Comparison of ENCODE assay signal across 20 cellular contexts in the genomic region with DNA sequence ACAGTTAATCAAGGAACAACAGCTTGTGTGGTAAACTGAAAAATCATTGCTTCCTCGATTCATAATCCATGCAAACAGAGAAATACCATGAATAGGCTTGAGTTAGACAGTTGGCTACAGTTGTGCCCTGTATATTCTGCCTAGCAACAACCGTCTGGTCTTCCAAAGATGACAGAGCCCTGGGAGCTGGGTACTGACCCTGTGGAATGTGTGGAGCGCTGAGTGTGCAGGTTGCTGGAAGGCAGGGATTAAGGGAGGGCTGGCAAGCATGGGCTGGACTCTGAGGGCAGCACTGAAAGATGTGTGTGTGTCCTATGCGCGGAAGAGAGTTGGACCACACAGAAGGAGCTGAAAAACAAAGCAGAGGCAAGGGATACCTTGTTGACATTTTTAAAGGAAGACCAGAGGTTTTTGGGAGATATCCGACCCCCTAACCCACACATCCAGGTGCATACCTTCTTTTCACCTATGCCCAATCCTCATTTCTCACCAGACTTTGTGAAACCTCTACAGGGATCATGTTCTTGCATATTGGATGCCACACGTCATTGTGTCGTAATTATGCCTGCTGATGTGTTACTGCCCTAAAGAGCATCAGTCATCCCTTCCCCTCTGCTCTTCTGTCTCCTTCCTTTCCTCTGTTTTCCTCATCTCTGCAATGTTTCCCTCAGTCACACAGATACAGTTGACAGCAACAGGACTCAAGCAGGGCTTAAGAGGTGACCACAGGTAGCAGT. TPM values are rescaled to one million over a fixed set of nuclear protein-coding genes. Genes with fewer than 3 reads are reported as not detected.
DNase-seq lines count a peak whose midpoint lies in the region; ATAC-seq and TF ChIP-seq lines count a peak whose summit lies in the region.
"Had no signal": no experiment of that assay in that cellular context is flagged by ENCODE, and none has a peak within 500 bp of the region (broad histone marks: within the 10 kb centered on the region; RNA-seq: fewer than 3 reads in every experiment).

No MANE protein-coding gene starts in this region.

- H3K4me3 ChIP-seq in H7 (ENCODE audit: insufficient read depth, low read depth, low read length) (no peak overlapping the region), PC-3 (ENCODE audit: low read length) (no peak overlapping the region), neuronal stem cell (ENCODE audit: low read length in 2 of 2) (no peak overlapping the region)
- H3K4me3 ChIP-seq: GM23248, vagina had no signal

- no peak overlapping the region for H2BK120ac ChIP-seq in neuronal stem cell (ENCODE audit: low read depth, low read length)

- intact Hi-C loops in PC-3 (cut with micrococcal nuclease) = no loop called here
- intact Hi-C loops in CD4-positive, alpha-beta T cell (cut with DNase I, micrococcal nuclease) = no loop called here

- H3K18ac ChIP-seq in neuronal stem cell (ENCODE audit: low read length) = no peak overlapping the region

- H3K79me2 ChIP-seq in PC-3 (ENCODE audit: low read length) = no peaks in the 10 kb centered on the region

- no peaks in the 10 kb centered on the region for H3K9me3 ChIP-seq in PC-3 (ENCODE audit: low read length)
- H3K9me3 ChIP-seq in neuronal stem cell (replicated peaks in 1 of 2; ENCODE audit: control insufficient read depth in 2 of 2, insufficient read depth in 1 of 2, low read depth in 1 of 2, low read length in 2 of 2) = peaks cover 0 to 1% of the 10 kb centered on the region in 2 donors
- no peaks in the 10 kb centered on the region for H3K9me3 ChIP-seq in CD4-positive, alpha-beta T cell (ENCODE audit: control insufficient read depth, low read length)
- H3K9me3 ChIP-seq: vagina had no signal

- no peaks in the 10 kb centered on the region for H3K36me3 ChIP-seq in H7 (replicated peaks; ENCODE audit: control insufficient read depth, insufficient read depth, low read length)
- no peaks in the 10 kb centered on the region for H3K36me3 ChIP-seq in PC-3 (ENCODE audit: low read depth, low read length)
- no peaks in the 10 kb centered on the region for H3K36me3 ChIP-seq in neuronal stem cell (replicated peaks in 1 of 2; ENCODE audit: control insufficient read depth in 2 of 2, insufficient read depth in 2 of 2, low read length in 2 of 2)
- H3K36me3 ChIP-seq: vagina had no signal

- H2BK12ac ChIP-seq in neuronal stem cell (ENCODE audit: low read length) = no peak overlapping the region

- TF ChIP-seq CTCF in PC-3 (conservative IDR thresholded peaks at IDR 0.05; ENCODE audit: low read depth, low read length) (no peak), foreskin keratinocyte (conservative IDR thresholded peaks at IDR 0.05) (no peak)
- TF ChIP-seq CTCF in CD4-positive, alpha-beta T cell (IDR thresholded peaks at IDR 0.05) = no peak

- H3K9ac ChIP-seq in PC-3 (ENCODE audit: low read length) = no peak overlapping the region
- H3K9ac ChIP-seq in neuronal stem cell (ENCODE audit: low read depth, low read length, poor library complexity) = no peak overlapping the region
- H3K9ac ChIP-seq: GM23248 had no signal

- H4K8ac ChIP-seq in neuronal stem cell (ENCODE audit: low read depth, low read length) = no peak overlapping the region

- CTCF ChIA-PET in PC-3 (lab: Charles Lee) = no interaction called here
- CTCF ChIA-PET in CD4-positive, alpha-beta T cell (lab: Charles Lee) = no interaction called here

- no peaks in the 10 kb centered on the region for H4K20me1 ChIP-seq in PC-3 (ENCODE audit: low read length)

- ATAC-seq in PC-3 (no peak; the same call in 1 of the 2 replicates), foreskin keratinocyte (peak; percentile 77), HG02610 (IDR thresholded peaks at IDR 0.05; ENCODE audit: unreplicated experiment) (no peak), GM21367 (IDR thresholded peaks at IDR 0.05; ENCODE audit: unreplicated experiment) (no peak)
- ATAC-seq in activated CD4-positive, CD25-positive, alpha-beta regulatory T cell treated with anti-CD3 and anti-CD28 coated beads, Interleukin-2, amount 50 U/mL, for 24 hours = no peak
- ATAC-seq in CD4-positive, alpha-beta T cell (ENCODE audit: poor library complexity) = no peak
- ATAC-seq: activated CD8-positive, alpha-beta memory T cell treated with anti-CD3 and anti-CD28 coated beads, Interleukin-2, amount 10 ng/mL, durations not matched to agents 7 days and 5 days had no signal

- no peaks in the 10 kb centered on the region for H3K27me3 ChIP-seq in H7 (ENCODE audit: control insufficient read depth, insufficient read depth, low read length)
- no peaks in the 10 kb centered on the region for H3K27me3 ChIP-seq in PC-3 (ENCODE audit: low read length)
- peaks cover 8% of the 10 kb centered on the region for H3K27me3 ChIP-seq in foreskin keratinocyte
- no peaks in the 10 kb centered on the region for H3K27me3 ChIP-seq in neuronal stem cell (ENCODE audit: control insufficient read depth in 3 of 3, insufficient read depth in 3 of 3, low read depth in 1 of 3, low read length in 3 of 3)
- H3K27me3 ChIP-seq in CD4-positive, alpha-beta T cell (ENCODE audit: control insufficient read depth, insufficient read depth, low read length) = no peaks in the 10 kb centered on the region
- H3K27me3 ChIP-seq: vagina had no signal

- no peaks in the 10 kb centered on the region for H3K4me1 Mint-ChIP-seq in CD4-positive, alpha-beta T cell (ENCODE audit: low read depth)
- H3K4me1 Mint-ChIP-seq: activated CD8-positive, alpha-beta memory T cell treated with anti-CD3 and anti-CD28 coated beads, Interleukin-2, amount 10 ng/mL, durations not matched to agents 7 days and 5 days had no signal

- no peak overlapping the region for H2BK15ac ChIP-seq in neuronal stem cell (ENCODE audit: low read length)

- no peak overlapping the region for H3K4me3 Mint-ChIP-seq in CD4-positive, alpha-beta T cell
- H3K4me3 Mint-ChIP-seq: activated CD8-positive, alpha-beta memory T cell treated with anti-CD3 and anti-CD28 coated beads, Interleukin-2, amount 10 ng/mL, durations not matched to agents 7 days and 5 days; stimulated activated naive CD8-positive, alpha-beta T cell treated with anti-CD3 and anti-CD28 coated beads, Interleukin-15, Interleukin-2, amounts not matched to agents 100 ng/mL and 50 ng/mL, for 24 hours had no signal

- H3K4me1 ChIP-seq in PC-3 (ENCODE audit: insufficient read depth, low read length) = no peaks in the 10 kb centered on the region
- no peaks in the 10 kb centered on the region for H3K4me1 ChIP-seq in foreskin keratinocyte
- peaks cover 0 to 5% of the 10 kb centered on the region in 2 donors for H3K4me1 ChIP-seq in neuronal stem cell (ENCODE audit: control insufficient read depth in 2 of 2, insufficient read depth in 1 of 2, low read depth in 1 of 2, low read length in 2 of 2)
- H3K4me1 ChIP-seq: vagina had no signal

- H2BK5ac ChIP-seq in neuronal stem cell (ENCODE audit: low read length) = no peak overlapping the region

- H4K91ac ChIP-seq in neuronal stem cell (ENCODE audit: low read depth, low read length, poor library complexity) = no peak overlapping the region

- POLR2A ChIA-PET in PC-3 (lab: Charles Lee; ENCODE audit: unreplicated experiment) = no interaction called here
- POLR2A ChIA-PET in CD4-positive, alpha-beta T cell (lab: Charles Lee) = no interaction called here

- H2AFZ ChIP-seq in PC-3 (ENCODE audit: low read length) = no peak overlapping the region
- no peak overlapping the region for H2AFZ ChIP-seq in neuronal stem cell (ENCODE audit: low read length)
- H2AFZ ChIP-seq: GM23248 had no signal

- no peak overlapping the region for H3K4ac ChIP-seq in neuronal stem cell (ENCODE audit: low read length)

- H3K27me3 Mint-ChIP-seq in CD4-positive, alpha-beta T cell = no peaks in the 10 kb centered on the region
- H3K27me3 Mint-ChIP-seq: activated CD8-positive, alpha-beta memory T cell treated with anti-CD3 and anti-CD28 coated beads, Interleukin-2, amount 10 ng/mL, durations not matched to agents 7 days and 5 days; stimulated activated naive CD8-positive, alpha-beta T cell treated with anti-CD3 and anti-CD28 coated beads, Interleukin-15, Interleukin-2, amounts not matched to agents 100 ng/mL and 50 ng/mL, for 24 hours had no signal

- no peak overlapping the region for H2AK5ac ChIP-seq in neuronal stem cell (ENCODE audit: low read depth, low read length)

- no peak overlapping the region for H3K14ac ChIP-seq in neuronal stem cell (ENCODE audit: low read length)

- H3K9me2 ChIP-seq in PC-3 (replicated peaks; ENCODE audit: low read length) = no peaks in the 10 kb centered on the region

- no TSS peak for BruUV-seq in PC-3 (replicated peaks; lab: Mats Ljungman, UMichigan)

- H3F3A ChIP-seq in PC-3 (ENCODE audit: low read length, unreplicated experiment) = no peaks in the 10 kb centered on the region

- DNase-seq in H7 (peak; percentile 12), PC-3 (peak; percentile 16), foreskin keratinocyte (peak; percentile 43 to 78), neuronal stem cell (ENCODE audit: low spot score) (peak; percentile 31)
- DNase-seq in CD4-positive, alpha-beta T cell = no peak
- DNase-seq: activated CD4-positive, CD25-positive, alpha-beta regulatory T cell; activated CD8-positive, alpha-beta memory T cell treated with anti-CD3 and anti-CD28 coated beads, Interleukin-2, amount 10 ng/mL, durations not matched to agents 7 days and 5 days; activated naive CD4-positive, alpha-beta T cell treated with Interleukin-2 at 50 U/mL for 16 hours; AML-193; effector CD4-positive, alpha-beta T cell; GM23248; mesenchymal stem cell; NCI-H446 treated with DMSO at 0.1 percent for 48 hours; small intestine had no signal

- WGBS in neuronal stem cell (ENCODE audit: extremely low coverage in 2 of 2, insufficient read length in 2 of 2, insufficient replicate concordance in 1 of 2), 2 donors = no CpG with 5 or more reads among the region's 8 CpGs

- no peaks in the 10 kb centered on the region for H3K79me1 ChIP-seq in neuronal stem cell (ENCODE audit: low read depth, low read length)

- no peak overlapping the region for H3K23ac ChIP-seq in neuronal stem cell (ENCODE audit: low read depth, low read length, poor library complexity)

- H3K27ac ChIP-seq in PC-3 (ENCODE audit: low read length) (no peak overlapping the region), foreskin keratinocyte (no peak overlapping the region), neuronal stem cell (replicated peaks; ENCODE audit: low read length) (no peak overlapping the region)
- H3K27ac ChIP-seq in CD4-positive, alpha-beta T cell (ENCODE audit: low read depth, low read length) = no peak overlapping the region
- H3K27ac ChIP-seq: GM23248, vagina had no signal

- H3K4me2 ChIP-seq in PC-3 (ENCODE audit: low read length) = no peak overlapping the region
- no peak overlapping the region for H3K4me2 ChIP-seq in neuronal stem cell (ENCODE audit: insufficient read depth, low read length, poor library complexity, severe bottlenecking)

- no peak overlapping the region for H3K27ac Mint-ChIP-seq in CD4-positive, alpha-beta T cell
- H3K27ac Mint-ChIP-seq: activated CD8-positive, alpha-beta memory T cell treated with anti-CD3 and anti-CD28 coated beads, Interleukin-2, amount 10 ng/mL, durations not matched to agents 7 days and 5 days; stimulated activated naive CD8-positive, alpha-beta T cell treated with anti-CD3 and anti-CD28 coated beads, Interleukin-15, Interleukin-2, amounts not matched to agents 100 ng/mL and 50 ng/mL, for 24 hours had no signal

- H3K9me3 Mint-ChIP-seq in CD4-positive, alpha-beta T cell = no peaks in the 10 kb centered on the region

- H3K36me3 Mint-ChIP-seq in CD4-positive, alpha-beta T cell (ENCODE audit: low read depth) = no peaks in the 10 kb centered on the region
- H3K36me3 Mint-ChIP-seq: activated CD8-positive, alpha-beta memory T cell treated with anti-CD3 and anti-CD28 coated beads, Interleukin-2, amount 10 ng/mL, durations not matched to agents 7 days and 5 days had no signal

RNA-seq across cellular contexts. Expression of a gene that starts 58.2 kb away (rescaled TPM):
- not detected in 2 replicates for total RNA-seq in H7 (2014; rRNA removed; shearing (Covaris generic))
- not detected in 2 replicates for total RNA-seq in PC-3 (2014; rRNA removed)
- total RNA-seq in foreskin keratinocyte = not detected in 2 replicates
- polyA plus RNA-seq in foreskin keratinocyte = not detected in 2 replicates
- polyA plus RNA-seq in neuronal stem cell (2013, experiment 1 of 2) = not detected
- not detected for polyA plus RNA-seq in neuronal stem cell (2013, experiment 2 of 2)
- total RNA-seq in CD4-positive, alpha-beta T cell = not detected
- total RNA-seq: activated CD8-positive, alpha-beta memory T cell treated with anti-CD3 and anti-CD28 coated beads, Interleukin-2, amount 10 ng/mL, durations not matched to agents 7 days and 5 days; GM23248; T-helper 1 cell treated with Interleukin-12 subunit alpha and Interleukin-12 subunit beta and Interleukin-4 antibody, amounts not matched to agents 30 ng/mL and 1 ng/mL, for 36 hours; vagina had no signal
- polyA plus RNA-seq: GM23248, small intestine had no signal

Comparison
In these comparisons a context has a peak if more than half of its experiments do, and no peak if none do; other contexts are left out.
1. DNase-seq: peak in H7 (single experiment), PC-3 (single experiment), foreskin keratinocyte (2 of 2) and neuronal stem cell (single experiment); none in CD4-positive, alpha-beta T cell (0 of 10).